1 cellular context compared by ENCODE assay signal in the genomic region with DNA sequence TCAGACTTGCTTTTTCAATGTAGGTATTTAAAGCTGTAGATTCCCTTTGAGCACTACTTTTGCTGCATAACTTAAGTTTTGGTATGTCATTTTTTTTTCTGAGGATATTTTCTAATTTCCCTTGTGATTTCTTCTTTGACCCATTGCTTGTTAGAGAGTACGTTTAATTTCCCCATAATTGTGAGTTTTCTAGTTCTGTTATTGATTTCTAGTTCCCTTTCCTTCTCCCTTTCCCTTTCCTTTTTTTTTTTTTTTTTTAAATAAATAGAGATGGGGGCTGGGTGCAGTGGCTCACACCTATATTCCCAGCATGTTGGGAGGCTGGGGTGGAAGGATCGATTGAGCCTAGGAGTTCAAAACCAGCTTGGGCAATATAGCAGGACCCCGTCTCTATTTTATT.
TF ChIP-seq lines count a peak whose summit lies in the region.

No MANE protein-coding gene starts in this region.

TF ChIP-seq in K562, 482 proteins besides CTCF, POLR2A, EP300 and RAD21:
- TF ChIP-seq CHCHD3 (CRISPR knock-in tag; IDR thresholded peaks at IDR 0.05) (no peak), ZNF780A (CRISPR knock-in tag; IDR thresholded peaks at IDR 0.05) (no peak), ZNF384 (IDR thresholded peaks at IDR 0.05; ENCODE audit: low read depth, low read length) (0 out of 2 replicates have a peak, but pooled peaks have one; percentile 11), ZNF408 (CRISPR knock-in tag; IDR thresholded peaks at IDR 0.05; ENCODE audit: low read depth) (no peak), NFXL1 (CRISPR knock-in tag; IDR thresholded peaks at IDR 0.05) (no peak), ZNF644 (tag; IDR thresholded peaks at IDR 0.05; ENCODE audit: low read depth) (no peak), PRPF4 (IDR thresholded peaks at IDR 0.05; ENCODE audit: insufficient read depth, low read depth, low read length, poor library complexity, severe bottlenecking) (no peak), RFX7 (CRISPR knock-in tag; IDR thresholded peaks at IDR 0.05) (0 out of 2 replicates have a peak, but pooled peaks have one; percentile 53), POLR2AphosphoS2 (IDR thresholded peaks at IDR 0.05; ENCODE audit: low read length) (no peak), ELF1 (tag; IDR thresholded peaks at IDR 0.05) (peak; percentile 51; the same call in 1 of the 2 replicates), ZEB2 (IDR thresholded peaks at IDR 0.05) (no peak), ZNF695 (CRISPR knock-in tag; IDR thresholded peaks at IDR 0.05) (no peak), U2AF2 (optimal IDR thresholded peaks at IDR 0.05; ENCODE audit: low read depth, low read length) (no peak), ETV6 (IDR thresholded peaks at IDR 0.05; ENCODE audit: borderline replicate concordance in 1 of 2, low read depth in 2 of 2, low read length in 1 of 2) (no peak), ETV6 (CRISPR knock-in tag; IDR thresholded peaks at IDR 0.05; ENCODE audit: borderline replicate concordance) (0 out of 2 replicates have a peak, but pooled peaks have one; percentile 56), ZNF174 (CRISPR knock-in tag; IDR thresholded peaks at IDR 0.05) (no peak), HNRNPLL (IDR thresholded peaks at IDR 0.05; ENCODE audit: low read depth, low read length, poor library complexity, severe bottlenecking) (no peak), RHOXF2B (CRISPR knock-in tag; conservative IDR thresholded peaks at IDR 0.05) (no peak), SRF (CRISPR knock-in tag; IDR thresholded peaks at IDR 0.05) (no peak)
- TF ChIP-seq, protein P1, sequence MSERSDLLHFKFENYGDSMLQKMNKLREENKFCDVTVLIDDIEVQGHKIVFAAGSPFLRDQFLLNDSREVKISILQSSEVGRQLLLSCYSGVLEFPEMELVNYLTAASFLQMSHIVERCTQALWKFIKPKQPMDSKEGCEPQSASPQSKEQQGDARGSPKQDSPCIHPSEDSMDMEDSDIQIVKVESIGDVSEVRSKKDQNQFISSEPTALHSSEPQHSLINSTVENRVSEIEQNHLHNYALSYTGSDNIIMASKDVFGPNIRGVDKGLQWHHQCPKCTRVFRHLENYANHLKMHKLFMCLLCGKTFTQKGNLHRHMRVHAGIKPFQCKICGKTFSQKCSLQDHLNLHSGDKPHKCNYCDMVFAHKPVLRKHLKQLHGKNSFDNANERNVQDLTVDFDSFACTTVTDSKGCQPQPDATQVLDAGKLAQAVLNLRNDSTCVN (CRISPR knock-in tag; IDR thresholded peaks at IDR 0.05): no peak
- TF ChIP-seq, protein P2, sequence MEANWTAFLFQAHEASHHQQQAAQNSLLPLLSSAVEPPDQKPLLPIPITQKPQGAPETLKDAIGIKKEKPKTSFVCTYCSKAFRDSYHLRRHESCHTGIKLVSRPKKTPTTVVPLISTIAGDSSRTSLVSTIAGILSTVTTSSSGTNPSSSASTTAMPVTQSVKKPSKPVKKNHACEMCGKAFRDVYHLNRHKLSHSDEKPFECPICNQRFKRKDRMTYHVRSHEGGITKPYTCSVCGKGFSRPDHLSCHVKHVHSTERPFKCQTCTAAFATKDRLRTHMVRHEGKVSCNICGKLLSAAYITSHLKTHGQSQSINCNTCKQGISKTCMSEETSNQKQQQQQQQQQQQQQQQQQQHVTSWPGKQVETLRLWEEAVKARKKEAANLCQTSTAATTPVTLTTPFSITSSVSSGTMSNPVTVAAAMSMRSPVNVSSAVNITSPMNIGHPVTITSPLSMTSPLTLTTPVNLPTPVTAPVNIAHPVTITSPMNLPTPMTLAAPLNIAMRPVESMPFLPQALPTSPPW (CRISPR knock-in tag; IDR thresholded peaks at IDR 0.05): no peak
- TF ChIP-seq, protein P3, sequence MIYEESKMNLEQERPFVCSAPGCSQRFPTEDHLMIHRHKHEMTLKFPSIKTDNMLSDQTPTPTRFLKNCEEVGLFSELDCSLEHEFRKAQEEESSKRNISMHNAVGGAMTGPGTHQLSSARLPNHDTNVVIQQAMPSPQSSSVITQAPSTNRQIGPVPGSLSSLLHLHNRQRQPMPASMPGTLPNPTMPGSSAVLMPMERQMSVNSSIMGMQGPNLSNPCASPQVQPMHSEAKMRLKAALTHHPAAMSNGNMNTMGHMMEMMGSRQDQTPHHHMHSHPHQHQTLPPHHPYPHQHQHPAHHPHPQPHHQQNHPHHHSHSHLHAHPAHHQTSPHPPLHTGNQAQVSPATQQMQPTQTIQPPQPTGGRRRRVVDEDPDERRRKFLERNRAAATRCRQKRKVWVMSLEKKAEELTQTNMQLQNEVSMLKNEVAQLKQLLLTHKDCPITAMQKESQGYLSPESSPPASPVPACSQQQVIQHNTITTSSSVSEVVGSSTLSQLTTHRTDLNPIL (CRISPR knock-in tag; IDR thresholded peaks at IDR 0.05): no peak
- TF ChIP-seq, protein P4, sequence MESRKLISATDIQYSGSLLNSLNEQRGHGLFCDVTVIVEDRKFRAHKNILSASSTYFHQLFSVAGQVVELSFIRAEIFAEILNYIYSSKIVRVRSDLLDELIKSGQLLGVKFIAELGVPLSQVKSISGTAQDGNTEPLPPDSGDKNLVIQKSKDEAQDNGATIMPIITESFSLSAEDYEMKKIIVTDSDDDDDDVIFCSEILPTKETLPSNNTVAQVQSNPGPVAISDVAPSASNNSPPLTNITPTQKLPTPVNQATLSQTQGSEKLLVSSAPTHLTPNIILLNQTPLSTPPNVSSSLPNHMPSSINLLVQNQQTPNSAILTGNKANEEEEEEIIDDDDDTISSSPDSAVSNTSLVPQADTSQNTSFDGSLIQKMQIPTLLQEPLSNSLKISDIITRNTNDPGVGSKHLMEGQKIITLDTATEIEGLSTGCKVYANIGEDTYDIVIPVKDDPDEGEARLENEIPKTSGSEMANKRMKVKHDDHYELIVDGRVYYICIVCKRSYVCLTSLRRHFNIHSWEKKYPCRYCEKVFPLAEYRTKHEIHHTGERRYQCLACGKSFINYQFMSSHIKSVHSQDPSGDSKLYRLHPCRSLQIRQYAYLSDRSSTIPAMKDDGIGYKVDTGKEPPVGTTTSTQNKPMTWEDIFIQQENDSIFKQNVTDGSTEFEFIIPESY (CRISPR knock-in tag; IDR thresholded peaks at IDR 0.05): 0 out of 2 replicates have a peak, but pooled peaks have one; percentile 38
- TF ChIP-seq, protein P5, sequence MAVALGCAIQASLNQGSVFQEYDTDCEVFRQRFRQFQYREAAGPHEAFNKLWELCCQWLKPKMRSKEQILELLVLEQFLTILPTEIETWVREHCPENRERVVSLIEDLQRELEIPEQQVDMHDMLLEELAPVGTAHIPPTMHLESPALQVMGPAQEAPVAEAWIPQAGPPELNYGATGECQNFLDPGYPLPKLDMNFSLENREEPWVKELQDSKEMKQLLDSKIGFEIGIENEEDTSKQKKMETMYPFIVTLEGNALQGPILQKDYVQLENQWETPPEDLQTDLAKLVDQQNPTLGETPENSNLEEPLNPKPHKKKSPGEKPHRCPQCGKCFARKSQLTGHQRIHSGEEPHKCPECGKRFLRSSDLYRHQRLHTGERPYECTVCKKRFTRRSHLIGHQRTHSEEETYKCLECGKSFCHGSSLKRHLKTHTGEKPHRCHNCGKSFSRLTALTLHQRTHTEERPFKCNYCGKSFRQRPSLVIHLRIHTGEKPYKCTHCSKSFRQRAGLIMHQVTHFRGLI (CRISPR knock-in tag; IDR thresholded peaks at IDR 0.05): no peak
- TF ChIP-seq, protein P6, sequence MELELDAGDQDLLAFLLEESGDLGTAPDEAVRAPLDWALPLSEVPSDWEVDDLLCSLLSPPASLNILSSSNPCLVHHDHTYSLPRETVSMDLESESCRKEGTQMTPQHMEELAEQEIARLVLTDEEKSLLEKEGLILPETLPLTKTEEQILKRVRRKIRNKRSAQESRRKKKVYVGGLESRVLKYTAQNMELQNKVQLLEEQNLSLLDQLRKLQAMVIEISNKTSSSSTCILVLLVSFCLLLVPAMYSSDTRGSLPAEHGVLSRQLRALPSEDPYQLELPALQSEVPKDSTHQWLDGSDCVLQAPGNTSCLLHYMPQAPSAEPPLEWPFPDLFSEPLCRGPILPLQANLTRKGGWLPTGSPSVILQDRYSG (tag; conservative IDR thresholded peaks at IDR 0.05; ENCODE audit: low read depth): no peak
- TF ChIP-seq, protein P7, sequence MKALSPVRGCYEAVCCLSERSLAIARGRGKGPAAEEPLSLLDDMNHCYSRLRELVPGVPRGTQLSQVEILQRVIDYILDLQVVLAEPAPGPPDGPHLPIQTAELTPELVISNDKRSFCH (CRISPR knock-in tag; IDR thresholded peaks at IDR 0.05): no peak
- TF ChIP-seq, protein P7 (tag; IDR thresholded peaks at IDR 0.05): no peak
- TF ChIP-seq, protein P8, sequence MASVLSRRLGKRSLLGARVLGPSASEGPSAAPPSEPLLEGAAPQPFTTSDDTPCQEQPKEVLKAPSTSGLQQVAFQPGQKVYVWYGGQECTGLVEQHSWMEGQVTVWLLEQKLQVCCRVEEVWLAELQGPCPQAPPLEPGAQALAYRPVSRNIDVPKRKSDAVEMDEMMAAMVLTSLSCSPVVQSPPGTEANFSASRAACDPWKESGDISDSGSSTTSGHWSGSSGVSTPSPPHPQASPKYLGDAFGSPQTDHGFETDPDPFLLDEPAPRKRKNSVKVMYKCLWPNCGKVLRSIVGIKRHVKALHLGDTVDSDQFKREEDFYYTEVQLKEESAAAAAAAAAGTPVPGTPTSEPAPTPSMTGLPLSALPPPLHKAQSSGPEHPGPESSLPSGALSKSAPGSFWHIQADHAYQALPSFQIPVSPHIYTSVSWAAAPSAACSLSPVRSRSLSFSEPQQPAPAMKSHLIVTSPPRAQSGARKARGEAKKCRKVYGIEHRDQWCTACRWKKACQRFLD (CRISPR knock-in tag; IDR thresholded peaks at IDR 0.05): no peak
- TF ChIP-seq, protein P9, sequence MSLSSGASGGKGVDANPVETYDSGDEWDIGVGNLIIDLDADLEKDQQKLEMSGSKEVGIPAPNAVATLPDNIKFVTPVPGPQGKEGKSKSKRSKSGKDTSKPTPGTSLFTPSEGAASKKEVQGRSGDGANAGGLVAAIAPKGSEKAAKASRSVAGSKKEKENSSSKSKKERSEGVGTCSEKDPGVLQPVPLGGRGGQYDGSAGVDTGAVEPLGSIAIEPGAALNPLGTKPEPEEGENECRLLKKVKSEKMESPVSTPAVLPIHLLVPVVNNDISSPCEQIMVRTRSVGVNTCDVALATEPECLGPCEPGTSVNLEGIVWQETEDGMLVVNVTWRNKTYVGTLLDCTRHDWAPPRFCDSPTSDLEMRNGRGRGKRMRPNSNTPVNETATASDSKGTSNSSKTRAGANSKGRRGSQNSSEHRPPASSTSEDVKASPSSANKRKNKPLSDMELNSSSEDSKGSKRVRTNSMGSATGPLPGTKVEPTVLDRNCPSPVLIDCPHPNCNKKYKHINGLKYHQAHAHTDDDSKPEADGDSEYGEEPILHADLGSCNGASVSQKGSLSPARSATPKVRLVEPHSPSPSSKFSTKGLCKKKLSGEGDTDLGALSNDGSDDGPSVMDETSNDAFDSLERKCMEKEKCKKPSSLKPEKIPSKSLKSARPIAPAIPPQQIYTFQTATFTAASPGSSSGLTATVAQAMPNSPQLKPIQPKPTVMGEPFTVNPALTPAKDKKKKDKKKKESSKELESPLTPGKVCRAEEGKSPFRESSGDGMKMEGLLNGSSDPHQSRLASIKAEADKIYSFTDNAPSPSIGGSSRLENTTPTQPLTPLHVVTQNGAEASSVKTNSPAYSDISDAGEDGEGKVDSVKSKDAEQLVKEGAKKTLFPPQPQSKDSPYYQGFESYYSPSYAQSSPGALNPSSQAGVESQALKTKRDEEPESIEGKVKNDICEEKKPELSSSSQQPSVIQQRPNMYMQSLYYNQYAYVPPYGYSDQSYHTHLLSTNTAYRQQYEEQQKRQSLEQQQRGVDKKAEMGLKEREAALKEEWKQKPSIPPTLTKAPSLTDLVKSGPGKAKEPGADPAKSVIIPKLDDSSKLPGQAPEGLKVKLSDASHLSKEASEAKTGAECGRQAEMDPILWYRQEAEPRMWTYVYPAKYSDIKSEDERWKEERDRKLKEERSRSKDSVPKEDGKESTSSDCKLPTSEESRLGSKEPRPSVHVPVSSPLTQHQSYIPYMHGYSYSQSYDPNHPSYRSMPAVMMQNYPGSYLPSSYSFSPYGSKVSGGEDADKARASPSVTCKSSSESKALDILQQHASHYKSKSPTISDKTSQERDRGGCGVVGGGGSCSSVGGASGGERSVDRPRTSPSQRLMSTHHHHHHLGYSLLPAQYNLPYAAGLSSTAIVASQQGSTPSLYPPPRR (CRISPR knock-in tag; IDR thresholded peaks at IDR 0.05; ENCODE audit: borderline replicate concordance): no peak
- TF ChIP-seq, protein P10, sequence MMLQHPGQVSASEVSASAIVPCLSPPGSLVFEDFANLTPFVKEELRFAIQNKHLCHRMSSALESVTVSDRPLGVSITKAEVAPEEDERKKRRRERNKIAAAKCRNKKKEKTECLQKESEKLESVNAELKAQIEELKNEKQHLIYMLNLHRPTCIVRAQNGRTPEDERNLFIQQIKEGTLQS (IDR thresholded peaks at IDR 0.05): no peak
- TF ChIP-seq, protein P10 (CRISPR knock-in tag; conservative IDR thresholded peaks at IDR 0.05): no peak
TF ChIP-seq in K562: peak in this region for 5.
